11 cellular contexts compared by ENCODE assay signal in genomic region chr7:107958764-107959526, GRCh38. TPM values are rescaled to one million over a fixed set of nuclear protein-coding genes. Genes with fewer than 3 reads are reported as not detected.
DNase-seq lines count a peak whose midpoint lies in the region; ATAC-seq, FAIRE-seq and TF ChIP-seq lines count a peak whose summit lies in the region.
"Had no signal": no experiment of that assay in that cellular context is flagged by ENCODE, and none has a peak within 500 bp of the region (broad histone marks: within the 10 kb centered on the region; RNA-seq: fewer than 3 reads in every experiment).

No MANE protein-coding gene starts in this region.

- no peak overlapping the region for H3K9ac ChIP-seq in astrocyte (ENCODE audit: low read length)
- H3K9ac ChIP-seq in PC-3 (ENCODE audit: low read length) = no peak overlapping the region

- H3K4me3 Mint-ChIP-seq in astrocyte (ENCODE audit: unreplicated experiment) = no peak overlapping the region

- no peaks in the 10 kb centered on the region for H3K9me2 ChIP-seq in PC-3 (replicated peaks; ENCODE audit: low read length)

- H4K20me1 ChIP-seq in astrocyte (ENCODE audit: insufficient read depth, low read length) = peaks cover 69% of the 10 kb centered on the region
- no peaks in the 10 kb centered on the region for H4K20me1 ChIP-seq in PC-3 (ENCODE audit: low read length)

- peak; percentile 32 to 85 for ATAC-seq in left cardiac atrium
- no peak for ATAC-seq in PC-3
- ATAC-seq in HG02678 (IDR thresholded peaks at IDR 0.05; ENCODE audit: unreplicated experiment) = no peak
- no peak for ATAC-seq in GM19463 (IDR thresholded peaks at IDR 0.05; ENCODE audit: unreplicated experiment)

- peak; percentile 80 for DNase-seq in GM04503 (ENCODE audit: low read depth)
- DNase-seq in astrocyte (ENCODE audit: low read depth) = peak; percentile 79
- no peak for DNase-seq in left cardiac atrium
- no peak for DNase-seq in spleen
- DNase-seq in PC-3 = no peak
- no peak for DNase-seq in NCI-H1930 (lab: John Stamatoyannopoulos, UW)
- DNase-seq: NCI-H510A treated with DMSO at 0.1 percent for 48 hours had no signal

- H2AFZ ChIP-seq in astrocyte (ENCODE audit: low read depth, low read length) (no peak overlapping the region), PC-3 (ENCODE audit: low read length) (no peak overlapping the region)

- FAIRE-seq in astrocyte (lab: Jason Lieb, UNC) = no peak
- FAIRE-seq: colon had no signal

- peaks cover 47% of the 10 kb centered on the region for H3K79me2 ChIP-seq in astrocyte (ENCODE audit: insufficient read depth, low read length)
- no peaks in the 10 kb centered on the region for H3K79me2 ChIP-seq in PC-3 (ENCODE audit: low read length)

- TF ChIP-seq CTCF in astrocyte (IDR thresholded peaks at IDR 0.05; ENCODE audit: insufficient read depth, low read depth, low read length) = no peak
- no peak for TF ChIP-seq CTCF in spleen (IDR thresholded peaks at IDR 0.05 in 8 of 11, conservative IDR thresholded peaks at IDR 0.05 in 3 of 11)
- no peak for TF ChIP-seq CTCF in PC-3 (conservative IDR thresholded peaks at IDR 0.05; ENCODE audit: low read depth, low read length)

- H3K4me3 ChIP-seq in astrocyte (ENCODE audit: insufficient read depth, low read depth, low read length) = no peak overlapping the region
- no peak overlapping the region for H3K4me3 ChIP-seq in spleen
- H3K4me3 ChIP-seq in PC-3 (ENCODE audit: low read length) = no peak overlapping the region

- H3K4me1 ChIP-seq in astrocyte (ENCODE audit: insufficient read depth, low read length) = peaks cover 13% of the 10 kb centered on the region
- peaks cover 0 to 13% (median 2%) of the 10 kb centered on the region in 6 donors for H3K4me1 ChIP-seq in spleen
- peaks cover under 1% of the 10 kb centered on the region; the same call in 1 of the 2 replicates for H3K4me1 ChIP-seq in PC-3 (ENCODE audit: insufficient read depth, low read length)

- POLR2A ChIA-PET in PC-3 (lab: Charles Lee; ENCODE audit: unreplicated experiment) = no interaction called here

- H3K4me2 ChIP-seq in astrocyte (ENCODE audit: low read length) (no peak overlapping the region), PC-3 (ENCODE audit: low read length) (no peak overlapping the region)

- peaks cover 40% of the 10 kb centered on the region for H3K36me3 Mint-ChIP-seq in astrocyte (ENCODE audit: low read depth, unreplicated experiment)

- H3K27me3 ChIP-seq in astrocyte (ENCODE audit: insufficient read depth, low read length) = no peaks in the 10 kb centered on the region
- H3K27me3 ChIP-seq in spleen (replicated peaks in 1 of 7) = peaks cover 0 to 8% (median 0%) of the 10 kb centered on the region in 7 donors
- no peaks in the 10 kb centered on the region for H3K27me3 ChIP-seq in PC-3 (ENCODE audit: low read length)

- no peak overlapping the region for H3K27ac ChIP-seq in astrocyte (ENCODE audit: low read depth, low read length)
- peak overlapping the region in 5 of 8 donors; percentile 27 to 67 (median 58) for H3K27ac ChIP-seq in spleen
- no peak overlapping the region for H3K27ac ChIP-seq in PC-3 (ENCODE audit: low read length)
- H3K27ac ChIP-seq: neutrophil had no signal

- H3K36me3 ChIP-seq in astrocyte (ENCODE audit: insufficient read depth, low read length) (peaks cover 85% of the 10 kb centered on the region), spleen (peaks cover 0 to 51% (median 0%) of the 10 kb centered on the region in 6 donors), PC-3 (ENCODE audit: low read depth, low read length) (peaks cover 62% of the 10 kb centered on the region)
- H3K36me3 ChIP-seq: neutrophil had no signal

- intact Hi-C loops in left cardiac atrium (cut with DNase I) (no loop called here), spleen (cut with DNase I; ENCODE audit: low total_unique reads) (no loop called here), PC-3 (cut with micrococcal nuclease) (no loop called here)

- CTCF ChIA-PET in PC-3 (lab: Charles Lee) = no interaction called here

- H3K9me3 Mint-ChIP-seq in astrocyte (ENCODE audit: unreplicated experiment) = no peaks in the 10 kb centered on the region

- peak overlapping the region; percentile 37 for H3K27ac Mint-ChIP-seq in astrocyte (ENCODE audit: unreplicated experiment)

- WGBS in spleen, 5 donors = 73 to 90% (median 82%) methylated on average over 14 of the region's 14 CpGs

- no peaks in the 10 kb centered on the region for H3K27me3 Mint-ChIP-seq in astrocyte (ENCODE audit: low read depth, unreplicated experiment)

- H3K9me3 ChIP-seq in astrocyte (ENCODE audit: insufficient read depth, low read depth, low read length) = no peaks in the 10 kb centered on the region
- no peaks in the 10 kb centered on the region for H3K9me3 ChIP-seq in spleen
- H3K9me3 ChIP-seq in PC-3 (ENCODE audit: low read length) = no peaks in the 10 kb centered on the region
- H3K9me3 ChIP-seq: neutrophil had no signal

- TF ChIP-seq POLR2A in spleen (IDR thresholded peaks at IDR 0.05) = no peak

- peaks cover 14% of the 10 kb centered on the region for H3K4me1 Mint-ChIP-seq in astrocyte (ENCODE audit: low read depth, unreplicated experiment)

- no peaks in the 10 kb centered on the region for H3F3A ChIP-seq in PC-3 (ENCODE audit: low read length, unreplicated experiment)

- no TSS peak for BruUV-seq in PC-3 (replicated peaks; lab: Mats Ljungman, UMichigan)

RNA-seq across cellular contexts. Expression of gene LAMB1, which starts 44.0 kb away (rescaled TPM):
- total RNA-seq in astrocyte (403 and 411 TPM in 2 replicates), left cardiac atrium (100 to 1,000 TPM; 109 to 123 TPM), spleen (100 to 1,000 TPM in 6 of 7 donors, 10 to 100 TPM in 1; 66.4 to 181 (median 149) TPM), PC-3 (2014; rRNA removed) (74.3 and 101 TPM in 2 replicates)
- polyA plus RNA-seq in spleen = 10 to 100 TPM; 51.4 to 74.8 (median 68.6) TPM

Comparison
In these comparisons a context has a peak if more than half of its experiments do, and no peak if none do; other contexts are left out.
1. DNase-seq: peak in GM04503 (single experiment) and astrocyte (single experiment); none in left cardiac atrium (single experiment), spleen (single experiment), PC-3 (single experiment) and NCI-H1930 (0 of 2).
2. H3K27ac ChIP-seq: peak in spleen (5 of 8); none in astrocyte (single experiment) and PC-3 (single experiment).
3. ATAC-seq: peak in left cardiac atrium (2 of 2); none in PC-3 (single experiment), HG02678 (single experiment) and GM19463 (single experiment).